In the genomic region with DNA sequence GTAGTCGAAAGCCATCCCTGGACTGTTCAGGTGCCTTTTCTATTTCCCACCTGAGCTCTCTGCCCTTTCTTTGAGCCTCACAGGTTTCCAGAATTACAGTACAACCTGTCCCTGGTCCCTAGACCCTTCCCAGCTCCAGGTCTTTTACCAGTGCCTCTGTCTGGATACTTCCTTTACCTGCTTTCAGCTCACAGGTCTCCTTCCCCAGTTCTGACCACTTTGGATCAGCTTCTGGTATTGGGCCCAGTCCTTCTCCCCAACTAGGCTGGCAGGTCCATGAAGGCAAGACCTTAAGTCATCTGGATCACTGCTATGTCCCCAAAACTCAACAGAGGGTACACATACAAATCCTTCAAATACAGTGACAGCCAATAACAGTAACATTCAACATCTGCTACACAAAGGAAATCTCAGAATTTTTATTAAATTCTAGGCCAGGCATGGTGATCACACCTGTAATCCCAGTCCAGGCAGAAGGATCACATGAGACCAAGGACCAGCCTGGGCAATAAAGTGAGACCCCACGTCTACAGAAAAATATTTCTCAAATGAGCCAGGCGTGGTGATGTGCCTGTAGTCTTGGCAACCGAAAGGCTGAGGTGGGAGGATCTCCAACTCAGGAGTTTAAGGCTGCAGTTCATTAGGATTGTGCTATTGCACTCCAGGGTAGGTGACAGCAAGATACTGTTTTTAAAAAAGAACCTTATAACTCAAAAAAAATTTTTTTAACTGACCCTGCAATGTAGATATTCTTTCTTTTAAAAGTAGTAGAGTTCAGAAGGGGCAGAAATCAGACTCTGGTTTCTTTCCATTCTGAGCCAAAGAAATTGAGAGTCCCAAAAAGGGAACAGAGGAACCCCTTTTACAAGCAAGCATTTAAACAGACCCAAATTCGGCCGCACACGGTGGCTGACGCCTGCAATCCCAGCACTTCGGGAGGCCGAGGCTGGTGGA, we compare ENCODE assay signal across 7 cellular contexts. TPM values are rescaled to one million over a fixed set of nuclear protein-coding genes. Genes with fewer than 3 reads are reported as not detected.
A peak's percentile ranks its signal among the peaks of the same experiment; 100 is the strongest.
DNase-seq lines count a peak whose midpoint lies in the region; ATAC-seq and TF ChIP-seq lines count a peak whose summit lies in the region.

No MANE protein-coding gene starts in this region.

- DNase-seq in HFF-Myc (ENCODE audit: extremely low read depth, low read depth) (no peak), GDM1 (lab: John Stamatoyannopoulos, UW) (no peak), NCI-H345 (lab: John Stamatoyannopoulos, UW) (no peak)
- no peak for DNase-seq in activated CD4-positive, alpha-beta memory T cell treated with anti-CD3 and anti-CD28 coated beads for 36 hours
- no peak for DNase-seq in stimulated activated effector memory CD8-positive, alpha-beta T cell treated with anti-CD3 and anti-CD28 coated beads, Interleukin-12 subunit alpha, Interleukin-12 subunit beta, amount 100 ng/mL, for 72 hours (ENCODE audit: low spot score in 2 of 2)

- H3K4me3 ChIP-seq in HFF-Myc (replicated peaks; ENCODE audit: low read depth, low read length) (peak overlapping the region; percentile 94), iPS-11a (ENCODE audit: low read depth, low read length) (peak overlapping the region; percentile 97)

- peaks cover 57% of the 10 kb centered on the region for H3K4me1 Mint-ChIP-seq in activated CD4-positive, alpha-beta memory T cell treated with anti-CD3 and anti-CD28 coated beads for 36 hours (ENCODE audit: low read depth)
- peaks cover 59% of the 10 kb centered on the region for H3K4me1 Mint-ChIP-seq in stimulated activated effector memory CD8-positive, alpha-beta T cell treated with anti-CD3 and anti-CD28 coated beads, Interleukin-12 subunit alpha, Interleukin-12 subunit beta, amount 100 ng/mL, for 72 hours

- POLR2A ChIA-PET in activated CD4-positive, alpha-beta memory T cell treated with anti-CD3 and anti-CD28 coated beads for 36 hours (lab: Charles Lee), result interaction anchor here (0.5 to 3.8 kb wide), 22 partner anchors 7 to 561 kb away, joined by 3 to 117 read pairs (median 10); a partner anchor contains a TSS

- peak overlapping the region; percentile 100 for H3K27ac Mint-ChIP-seq in activated CD4-positive, alpha-beta memory T cell treated with anti-CD3 and anti-CD28 coated beads for 36 hours
- peak overlapping the region; percentile 100 for H3K27ac Mint-ChIP-seq in stimulated activated effector memory CD8-positive, alpha-beta T cell treated with anti-CD3 and anti-CD28 coated beads, Interleukin-12 subunit alpha, Interleukin-12 subunit beta, amount 100 ng/mL, for 72 hours

- H3K4me3 Mint-ChIP-seq in activated CD4-positive, alpha-beta memory T cell treated with anti-CD3 and anti-CD28 coated beads for 36 hours, result peak overlapping the region; percentile 100
- peak overlapping the region; percentile 100 for H3K4me3 Mint-ChIP-seq in stimulated activated effector memory CD8-positive, alpha-beta T cell treated with anti-CD3 and anti-CD28 coated beads, Interleukin-12 subunit alpha, Interleukin-12 subunit beta, amount 100 ng/mL, for 72 hours

- no peaks in the 10 kb centered on the region for H3K9me3 Mint-ChIP-seq in activated CD4-positive, alpha-beta memory T cell treated with anti-CD3 and anti-CD28 coated beads for 36 hours
- no peaks in the 10 kb centered on the region for H3K9me3 Mint-ChIP-seq in stimulated activated effector memory CD8-positive, alpha-beta T cell treated with anti-CD3 and anti-CD28 coated beads, Interleukin-12 subunit alpha, Interleukin-12 subunit beta, amount 100 ng/mL, for 72 hours

- ATAC-seq in stimulated activated effector memory CD8-positive, alpha-beta T cell treated with anti-CD3 and anti-CD28 coated beads, Interleukin-12 subunit alpha, Interleukin-12 subunit beta, amount 100 ng/mL, for 72 hours, result no peak
- no peak for ATAC-seq in HG03469 (IDR thresholded peaks at IDR 0.05; ENCODE audit: unreplicated experiment)

- peaks cover 41% of the 10 kb centered on the region for H3K36me3 Mint-ChIP-seq in activated CD4-positive, alpha-beta memory T cell treated with anti-CD3 and anti-CD28 coated beads for 36 hours
- peaks cover 76% of the 10 kb centered on the region for H3K36me3 Mint-ChIP-seq in stimulated activated effector memory CD8-positive, alpha-beta T cell treated with anti-CD3 and anti-CD28 coated beads, Interleukin-12 subunit alpha, Interleukin-12 subunit beta, amount 100 ng/mL, for 72 hours

- intact Hi-C loops in activated CD4-positive, alpha-beta memory T cell treated with anti-CD3 and anti-CD28 coated beads for 36 hours (cut with micrococcal nuclease), result loop anchor here (5.0 kb wide), 1 partner anchor 243 kb away; no protein-coding TSS in a partner anchor

- no peak for TF ChIP-seq CTCF in HFF-Myc (IDR thresholded peaks at IDR 0.05; ENCODE audit: low read depth, low read length, missing control alignments)

- no peaks in the 10 kb centered on the region for H3K27me3 Mint-ChIP-seq in activated CD4-positive, alpha-beta memory T cell treated with anti-CD3 and anti-CD28 coated beads for 36 hours

- CTCF ChIA-PET in activated CD4-positive, alpha-beta memory T cell treated with anti-CD3 and anti-CD28 coated beads for 36 hours (lab: Charles Lee), result interaction anchor here (0.6 to 2.0 kb wide), 7 partner anchors 22 to 100 kb away, joined by 3 to 14 read pairs (median 7); a partner anchor contains a TSS

RNA-seq across cellular contexts. Expression of a gene that starts 1.3 kb away (rescaled TPM):
- total RNA-seq in activated CD4-positive, alpha-beta memory T cell treated with anti-CD3 and anti-CD28 coated beads for 36 hours, result 1,000 to 10,000 TPM; 3,682 to 3,746 TPM

RNA-seq across cellular contexts. Expression of a gene that starts 11.0 kb away (rescaled TPM):
- total RNA-seq in activated CD4-positive, alpha-beta memory T cell treated with anti-CD3 and anti-CD28 coated beads for 36 hours, result 100 to 1,000 TPM; 180 to 183 TPM

RNA-seq across cellular contexts. Expression of a gene that starts 21.9 kb away (rescaled TPM):
- total RNA-seq in activated CD4-positive, alpha-beta memory T cell treated with anti-CD3 and anti-CD28 coated beads for 36 hours, result 10 to 100 TPM; 74.9 to 80.6 TPM

RNA-seq across cellular contexts. Expression of a gene that starts 27.8 kb away (rescaled TPM):
- 100 to 1,000 TPM; 104 to 118 TPM for total RNA-seq in activated CD4-positive, alpha-beta memory T cell treated with anti-CD3 and anti-CD28 coated beads for 36 hours

RNA-seq across cellular contexts. Expression of a gene that starts 43.2 kb away (rescaled TPM):
- total RNA-seq in activated CD4-positive, alpha-beta memory T cell treated with anti-CD3 and anti-CD28 coated beads for 36 hours, result 10 to 100 TPM; 22.2 to 26.9 TPM
